24 cellular contexts compared by ENCODE assay signal in genomic region chr2:86241611-86242010, GRCh38.
"Had no signal": no experiment of that assay in that cellular context is flagged by ENCODE, and none has a peak within 500 bp of the region (broad histone marks: within the 10 kb centered on the region; RNA-seq: fewer than 3 reads in every experiment).

No MANE protein-coding gene starts in this region.

- H3K27me3 ChIP-seq: brain microvascular endothelial cell, dorsolateral prefrontal cortex, tibial artery had no signal

- H3K4me3 ChIP-seq: dorsolateral prefrontal cortex, lower lobe of right lung, tibial artery had no signal

- H3K9me3 ChIP-seq: lower lobe of right lung, tibial artery had no signal

- DNase-seq: activated B cell treated with CpG ODN at 0.5 μM for 24 hours; activated CD4-positive, alpha-beta memory T cell treated with anti-CD3 and anti-CD28 coated beads, Interleukin-2, amount 10 ng/mL, durations not matched to agents 7 days and 5 days; activated CD4-positive, alpha-beta T cell treated with anti-CD3 and anti-CD28 coated beads for 48 hours; activated CD8-positive, alpha-beta memory T cell treated with anti-CD3 and anti-CD28 coated beads, Interleukin-2, amount 10 ng/mL, durations not matched to agents 7 days and 5 days; activated naive CD4-positive, alpha-beta T cell treated with Interleukin-2 at 50 U/mL for 16 hours; activated naive CD8-positive, alpha-beta T cell treated with anti-CD3 and anti-CD28 coated beads, Interleukin-2, amount 10 ng/mL, durations not matched to agents 7 days and 5 days; brain microvascular endothelial cell; central memory CD4-positive, alpha-beta T cell; dorsolateral prefrontal cortex; foreskin keratinocyte; hypothalamus; islet precursor cell; left colon; lower lobe of right lung; nephron progenitor cell; occipital lobe; retina; stimulated activated CD4-positive, alpha-beta T cell treated with anti-CD3 and anti-CD28 coated beads, Interleukin-12 subunit alpha, Interleukin-12 subunit beta, amount 100 ng/mL, for 4 hours; stimulated activated CD4-positive, alpha-beta T cell treated with anti-CD3 and anti-CD28 coated beads, Interleukin-1b, Interleukin-23, amount 100 ng/mL, for 48 hours; stimulated activated CD8-positive, alpha-beta memory T cell treated with anti-CD3 and anti-CD28 coated beads, Interleukin-4, amount 100 ng/mL, for 48 hours; stimulated activated naive CD4-positive, alpha-beta T cell treated with Interleukin-2 at 50 U/mL for 16 hours; substantia nigra had no signal

- ATAC-seq: activated CD8-positive, alpha-beta memory T cell treated with anti-CD3 and anti-CD28 coated beads, Interleukin-2, amount 10 ng/mL, durations not matched to agents 7 days and 5 days; foreskin keratinocyte; left colon; lower lobe of right lung had no signal

- H3K36me3 ChIP-seq: brain microvascular endothelial cell, lower lobe of right lung, tibial artery had no signal

- H3K27ac ChIP-seq: brain microvascular endothelial cell, dorsolateral prefrontal cortex, epithelial cell of prostate, foreskin keratinocyte, lower lobe of right lung, tibial artery had no signal

- H3K4me1 ChIP-seq: foreskin keratinocyte had no signal
